30 cellular contexts compared by ENCODE assay signal in genomic region chr22:50256936-50257440, GRCh38.
"Had no signal": no experiment of that assay in that cellular context is flagged by ENCODE, and none has a peak within 500 bp of the region (broad histone marks: within the 10 kb centered on the region; RNA-seq: fewer than 3 reads in every experiment).

No MANE protein-coding gene starts in this region.

- DNase-seq: activated CD4-positive, alpha-beta memory T cell treated with anti-CD3 and anti-CD28 coated beads for 36 hours; activated CD4-positive, alpha-beta T cell treated with anti-CD3 and anti-CD28 coated beads, Interleukin-2, amount 10 ng/mL, durations not matched to agents 24 days and 14 days; activated CD8-positive, alpha-beta memory T cell treated with anti-CD3 and anti-CD28 coated beads, Interleukin-2, amount 50 U/mL, for 4 hours; activated gamma-delta T cell; activated naive CD4-positive, alpha-beta T cell treated with anti-CD3 and anti-CD28 coated beads, Interleukin-2, amount 10 ng/mL, durations not matched to agents 7 days and 5 days; activated naive CD8-positive, alpha-beta T cell treated with anti-CD3 and anti-CD28 coated beads, Interleukin-2, amount 10 ng/mL, durations not matched to agents 7 days and 5 days; activated T-cell treated with anti-CD3 and anti-CD28 coated beads, Interleukin-2, amount 50 U/mL, for 1 hour; dorsolateral prefrontal cortex; effector memory CD4-positive, alpha-beta T cell; glutamatergic neuron; left cardiac atrium; naive thymus-derived CD8-positive, alpha-beta T cell; posterior cingulate gyrus; sigmoid colon; stimulated activated CD4-positive, alpha-beta T cell treated with anti-CD3 and anti-CD28 coated beads, Interleukin-1b, Interleukin-23, amount 100 ng/mL, for 48 hours; stimulated activated CD4-positive, alpha-beta T cell treated with anti-CD3 and anti-CD28 coated beads, Interleukin-4, amount 100 ng/mL, for 4 hours; stimulated activated CD8-positive, alpha-beta memory T cell treated with anti-CD3 and anti-CD28 coated beads, Interleukin-4, amount 100 ng/mL, for 48 hours; stimulated activated naive CD8-positive, alpha-beta T cell treated with anti-CD3 and anti-CD28 coated beads, Interleukin-15, amount 100 ng/mL, for 72 hours; T-helper 17 cell; T1000; WERI-Rb-1 had no signal

- H3K9me3 ChIP-seq: ascending aorta, sigmoid colon, upper lobe of left lung, vagina had no signal

- H3K4me3 ChIP-seq: ascending aorta, coronary artery, dorsolateral prefrontal cortex, hepatocyte, neural progenitor cell, sigmoid colon, smooth muscle cell, upper lobe of left lung, vagina had no signal

- H3K27me3 ChIP-seq: ascending aorta, hepatocyte, vagina had no signal

- H3K36me3 ChIP-seq: ascending aorta, neural progenitor cell, sigmoid colon, vagina had no signal

- ATAC-seq: activated CD4-positive, CD25-positive, alpha-beta regulatory T cell treated with anti-CD3 and anti-CD28 coated beads, Interleukin-2, amount 50 U/mL, for 24 hours; left cardiac atrium; naive thymus-derived CD8-positive, alpha-beta T cell; stimulated activated memory B cell treated with anti-CD40 and anti-IgM and Interleukin-4, amounts not matched to agents 10 μg/mL and 1 μg/mL and 100 μg/mL, for 72 hours; stimulated activated naive CD8-positive, alpha-beta T cell treated with anti-CD3 and anti-CD28 coated beads, Interleukin-15, amount 100 ng/mL, for 72 hours; T-helper 17 cell had no signal

- H3K27ac ChIP-seq: ascending aorta, coronary artery, hepatocyte, neural progenitor cell, sigmoid colon, upper lobe of left lung, vagina, WERI-Rb-1 had no signal
